13 cellular contexts compared by ENCODE assay signal in the genomic region with DNA sequence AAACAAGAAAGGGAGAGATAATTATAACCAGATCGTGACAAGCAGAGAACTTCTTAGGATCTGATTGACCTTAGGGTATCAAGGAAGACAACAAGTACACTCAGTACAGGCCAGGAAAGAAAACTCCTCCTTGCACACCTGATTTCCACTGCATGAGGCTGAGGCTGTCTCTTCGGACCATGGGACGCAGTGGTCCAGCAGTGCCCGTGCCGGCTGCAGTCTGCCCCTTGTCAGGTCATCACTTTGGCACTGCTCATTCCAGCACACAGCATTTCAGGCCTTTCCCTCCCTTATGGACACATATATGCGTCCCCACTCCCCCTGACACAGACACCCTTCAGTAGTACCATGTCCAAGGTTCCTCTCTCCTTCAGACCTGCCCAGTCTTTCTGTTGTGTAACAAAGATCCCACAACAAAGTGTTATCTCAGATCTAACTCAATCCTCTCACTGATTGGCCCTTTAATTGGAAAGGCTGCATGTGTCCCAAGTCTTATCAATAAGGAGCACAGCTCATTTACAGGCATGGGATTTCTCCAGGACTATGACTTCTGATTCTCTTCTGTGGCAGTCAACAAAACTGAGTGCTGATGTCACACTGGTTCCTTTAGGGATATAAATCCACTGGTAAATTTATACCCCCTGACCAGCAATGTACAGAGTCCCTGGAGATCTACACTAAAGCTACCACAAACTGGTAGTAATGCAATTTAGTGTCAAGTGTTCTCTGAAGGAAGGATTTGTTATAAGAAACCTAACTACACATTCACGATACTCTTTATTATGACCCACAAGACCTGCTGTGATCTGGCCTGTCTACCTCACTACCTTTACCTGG. TPM values are rescaled to one million over a fixed set of nuclear protein-coding genes. Genes with fewer than 3 reads are reported as not detected.
DNase-seq lines count a peak whose midpoint lies in the region; ATAC-seq and TF ChIP-seq lines count a peak whose summit lies in the region.
"Had no signal": no experiment of that assay in that cellular context is flagged by ENCODE, and none has a peak within 500 bp of the region (broad histone marks: within the 10 kb centered on the region; RNA-seq: fewer than 3 reads in every experiment).

No MANE protein-coding gene starts in this region.

- H3K27me3 ChIP-seq in CD8-positive, alpha-beta memory T cell (ENCODE audit: insufficient read depth, low read length, poor library complexity, severe bottlenecking) = no peaks in the 10 kb centered on the region
- H3K27me3 ChIP-seq in OCI-LY1 (ENCODE audit: insufficient read depth, low read length) (no peaks in the 10 kb centered on the region), esophagus (ENCODE audit: control insufficient read depth in 1 of 2, insufficient read depth in 2 of 2, low read length in 2 of 2) (no peaks in the 10 kb centered on the region), psoas muscle (ENCODE audit: insufficient read depth in 3 of 3, low read length in 2 of 3) (no peaks in the 10 kb centered on the region)

- H3K9me3 Mint-ChIP-seq in CD8-positive, alpha-beta memory T cell = no peaks in the 10 kb centered on the region
- H3K9me3 Mint-ChIP-seq: activated T-helper 1 cell treated with anti-CD3 and anti-CD28 coated beads, Interleukin-12 subunit alpha, Interleukin-12 subunit beta, Interleukin-2, Interleukin-4 antibody, amounts not matched to agents 30 ng/mL and 10 ng/mL and 1 ng/mL, durations not matched to agents 14 hours and 24 hours and 36 hours had no signal

- H3K4me3 ChIP-seq in CD8-positive, alpha-beta memory T cell (ENCODE audit: low read length) = no peak overlapping the region
- H3K4me3 ChIP-seq in OCI-LY1 (ENCODE audit: low read depth, low read length, poor library complexity, severe bottlenecking) (no peak overlapping the region), esophagus (ENCODE audit: low read depth in 1 of 2, low read length in 2 of 2) (no peak overlapping the region), psoas muscle (no peak overlapping the region)

- peaks cover 0 to 63% (median 13%) of the 10 kb centered on the region in 3 donors for H3K36me3 Mint-ChIP-seq in CD8-positive, alpha-beta memory T cell

- H3K27me3 Mint-ChIP-seq in CD8-positive, alpha-beta memory T cell = no peaks in the 10 kb centered on the region

- H4K20me1 ChIP-seq in OCI-LY1 (ENCODE audit: insufficient read depth, low read length) = no peaks in the 10 kb centered on the region; the same call in 1 of the 2 replicates

- peak overlapping the region; percentile 21; the same call in 1 of the 2 replicates for H3K9ac ChIP-seq in OCI-LY1 (ENCODE audit: low read length)

- no peak overlapping the region for H2AFZ ChIP-seq in OCI-LY1 (ENCODE audit: low read length)

- H3K27ac ChIP-seq in CD8-positive, alpha-beta memory T cell (ENCODE audit: low read depth, low read length) = no peak overlapping the region
- H3K27ac ChIP-seq in OCI-LY1 (ENCODE audit: low read depth, low read length, poor library complexity, severe bottlenecking) (peak overlapping the region; percentile 73), esophagus (ENCODE audit: low read depth in 2 of 2, low read length in 1 of 2) (peak overlapping the region; percentile 15 to 70), psoas muscle (peak overlapping the region; percentile 3)

- H3K4me2 ChIP-seq in OCI-LY1 (ENCODE audit: low read length) = peak overlapping the region; percentile 7; the same call in 1 of the 2 replicates

- no peak for TF ChIP-seq CTCF in OCI-LY1 (IDR thresholded peaks at IDR 0.05; ENCODE audit: low read length)
- no peak for TF ChIP-seq CTCF in psoas muscle (IDR thresholded peaks at IDR 0.05)

- 65 to 66% methylated on average over 7 of the region's 7 CpGs for WGBS in esophagus, 2 donors
- 40 to 51% (median 47%) methylated on average over 7 of the region's 7 CpGs for WGBS in psoas muscle, 3 donors

- H3K4me1 ChIP-seq in CD8-positive, alpha-beta memory T cell (ENCODE audit: insufficient read depth, low read length) = no peaks in the 10 kb centered on the region
- H3K4me1 ChIP-seq in OCI-LY1 (ENCODE audit: insufficient read depth, low read length, severe bottlenecking) (peaks cover 35% of the 10 kb centered on the region), esophagus (ENCODE audit: control insufficient read depth in 2 of 2, insufficient read depth in 2 of 2, low read length in 1 of 2) (peaks cover 11 to 12% of the 10 kb centered on the region in 2 donors), psoas muscle (peaks cover 33% of the 10 kb centered on the region)

- no peak overlapping the region for H3K4me3 Mint-ChIP-seq in CD8-positive, alpha-beta memory T cell
- H3K4me3 Mint-ChIP-seq: activated T-helper 1 cell treated with anti-CD3 and anti-CD28 coated beads, Interleukin-12 subunit alpha, Interleukin-12 subunit beta, Interleukin-2, Interleukin-4 antibody, amounts not matched to agents 30 ng/mL and 10 ng/mL and 1 ng/mL, durations not matched to agents 14 hours and 24 hours and 36 hours had no signal

- H3F3A ChIP-seq in OCI-LY1 (ENCODE audit: insufficient read depth, low read length) = no peaks in the 10 kb centered on the region

- intact Hi-C loops in psoas muscle (cut with DNase I) = no loop called here

- POLR2A ChIA-PET in CD8-positive, alpha-beta memory T cell (lab: Charles Lee) = interaction anchor here (1.3 kb wide), 1 partner anchor 11 kb away, joined by 3 read pairs; no protein-coding TSS in a partner anchor

- H3K79me2 ChIP-seq in OCI-LY1 (ENCODE audit: insufficient read depth, low read length) = peaks cover 7% of the 10 kb centered on the region; the same call in 1 of the 2 replicates

- CTCF ChIA-PET in CD8-positive, alpha-beta memory T cell (lab: Charles Lee) = interaction anchor here (1.9 kb wide), 1 partner anchor 9 kb away, joined by 5 read pairs; no protein-coding TSS in a partner anchor

- H3K9me2 ChIP-seq in OCI-LY1 (ENCODE audit: low read depth, low read length) = no peaks in the 10 kb centered on the region

- H3K27ac Mint-ChIP-seq in CD8-positive, alpha-beta memory T cell = peak overlapping the region in 5 of 8 donors; percentile 5 to 87 (median 39)
- H3K27ac Mint-ChIP-seq: activated T-helper 1 cell treated with anti-CD3 and anti-CD28 coated beads, Interleukin-12 subunit alpha, Interleukin-12 subunit beta, Interleukin-2, Interleukin-4 antibody, amounts not matched to agents 30 ng/mL and 10 ng/mL and 1 ng/mL, durations not matched to agents 14 hours and 24 hours and 36 hours had no signal

- H3K9me3 ChIP-seq in CD8-positive, alpha-beta memory T cell (ENCODE audit: low read length) = no peaks in the 10 kb centered on the region
- H3K9me3 ChIP-seq in OCI-LY1 (ENCODE audit: low read length) (no peaks in the 10 kb centered on the region), esophagus (ENCODE audit: control insufficient read depth in 2 of 2, insufficient read depth in 1 of 2, low read depth in 1 of 2, low read length in 1 of 2) (no peaks in the 10 kb centered on the region), psoas muscle (no peaks in the 10 kb centered on the region)

- ATAC-seq in psoas muscle (no peak), HG02981 (IDR thresholded peaks at IDR 0.05; ENCODE audit: unreplicated experiment) (no peak)

- peaks cover 3 to 19% (median 11%) of the 10 kb centered on the region in 3 donors for H3K4me1 Mint-ChIP-seq in CD8-positive, alpha-beta memory T cell

- no peaks in the 10 kb centered on the region for H3K36me3 ChIP-seq in CD8-positive, alpha-beta memory T cell (ENCODE audit: insufficient read depth, low read length)
- peaks cover 23% of the 10 kb centered on the region; the same call in 1 of the 2 replicates for H3K36me3 ChIP-seq in OCI-LY1 (ENCODE audit: insufficient read depth, low read length)
- H3K36me3 ChIP-seq in esophagus (ENCODE audit: control insufficient read depth in 2 of 2, insufficient read depth in 2 of 2, low read length in 1 of 2) = peaks cover 0 to 5% of the 10 kb centered on the region in 2 donors
- peaks cover 3 to 35% of the 10 kb centered on the region in 2 donors for H3K36me3 ChIP-seq in psoas muscle (ENCODE audit: insufficient read depth in 1 of 2, low read depth in 1 of 2)

- DNase-seq in CD8-positive, alpha-beta memory T cell = no peak
- DNase-seq in psoas muscle = no peak
- DNase-seq in pons (ENCODE audit: low spot score) = no peak
- DNase-seq in stimulated activated naive CD4-positive, alpha-beta T cell (lab: John Stamatoyannopoulos, UW) = no peak
- no peak for DNase-seq in SW480 (ENCODE audit: low spot score)
- DNase-seq: kidney glomerular epithelial cell, NCI-H1092 treated with DMSO at 0.1 percent for 48 hours, NCI-H526 treated with DMSO at 0.1 percent for 48 hours, SHP77 had no signal

RNA-seq across cellular contexts. Expression of a gene that starts 27.9 kb away (rescaled TPM):
- 100 to 1,000 TPM in 1 of 2 experiments, 10 to 100 TPM in 1; 96.8 to 101 TPM for total RNA-seq in CD8-positive, alpha-beta memory T cell
- 84.7 TPM for polyA plus RNA-seq in CD8-positive, alpha-beta memory T cell
- polyA plus RNA-seq in esophagus (10 to 100 TPM; 50.7 to 78.7 TPM), psoas muscle (10 to 100 TPM; 36.6 to 61.8 (median 51.6) TPM)
- 10 to 100 TPM; 40.9 to 57.5 (median 46.5) TPM for total RNA-seq in psoas muscle

RNA-seq across cellular contexts. Expression of a gene that starts 52.2 kb away (rescaled TPM):
- 10 to 100 TPM; 50.9 to 52.0 TPM for total RNA-seq in CD8-positive, alpha-beta memory T cell
- polyA plus RNA-seq in CD8-positive, alpha-beta memory T cell = 29.9 TPM
- 10 to 100 TPM; 12.2 to 14.5 TPM for polyA plus RNA-seq in esophagus
- 10 to 100 TPM; 18.3 to 24.1 (median 19.7) TPM for total RNA-seq in psoas muscle
- 10 to 100 TPM in 2 of 3 donors, 1 to 10 TPM in 1; 7.8 to 19.8 (median 16.0) TPM for polyA plus RNA-seq in psoas muscle
